ENCODE assay signal across 15 cellular contexts in genomic region chr5:57335092-57335491, GRCh38.
DNase-seq lines count a peak whose midpoint lies in the region; ATAC-seq and TF ChIP-seq lines count a peak whose summit lies in the region.
"Had no signal": no experiment of that assay in that cellular context is flagged by ENCODE, and none has a peak within 500 bp of the region (broad histone marks: within the 10 kb centered on the region; RNA-seq: fewer than 3 reads in every experiment).

No MANE protein-coding gene starts in this region.

- ATAC-seq in GM21447 (IDR thresholded peaks at IDR 0.05; ENCODE audit: unreplicated experiment): no peak
- no peak for ATAC-seq in HG02642 (IDR thresholded peaks at IDR 0.05; ENCODE audit: poor library complexity, unreplicated experiment)
- ATAC-seq: activated CD4-positive, CD25-positive, alpha-beta regulatory T cell treated with anti-CD3 and anti-CD28 coated beads, Interleukin-2, amount 50 U/mL, for 24 hours had no signal

- no peak overlapping the region for H3K4me3 ChIP-seq in fibroblast of villous mesenchyme (ENCODE audit: low read depth, low read length)
- H3K4me3 ChIP-seq: spleen had no signal

- DNase-seq in A172 (ENCODE audit: low spot score) (peak; percentile 23), H4 (ENCODE audit: low spot score) (peak; percentile 61), amniotic epithelial cell (ENCODE audit: low read depth) (peak; percentile 54), fibroblast of villous mesenchyme (ENCODE audit: low read depth) (peak; percentile 81), putamen (ENCODE audit: low spot score) (no peak), NCI-H1694 treated with DMSO at 0.1 percent for 48 hours (lab: John Stamatoyannopoulos, UW) (no peak)
- DNase-seq: activated CD8-positive, alpha-beta memory T cell treated with anti-CD3 and anti-CD28 coated beads, Interleukin-2, amount 50 U/mL, for 48 hours; activated naive CD4-positive, alpha-beta T cell treated with anti-CD3 and anti-CD28 coated beads, Interleukin-2, amount 10 ng/mL, durations not matched to agents 7 days and 5 days; mesendoderm; NCI-H1417; NCI-H510A; spleen had no signal

- no peak for TF ChIP-seq CTCF in fibroblast of villous mesenchyme (IDR thresholded peaks at IDR 0.05; ENCODE audit: insufficient read depth, low read depth, low read length)

Comparison
In these comparisons a context has a peak if more than half of its experiments do, and no peak if none do; other contexts are left out.
1. DNase-seq: peak in A172 (single experiment), H4 (single experiment), amniotic epithelial cell (single experiment) and fibroblast of villous mesenchyme (single experiment); none in putamen (single experiment) and NCI-H1694 treated with DMSO at 0.1 percent for 48 hours (single experiment).